8 cellular contexts compared by ENCODE assay signal in the genomic region with DNA sequence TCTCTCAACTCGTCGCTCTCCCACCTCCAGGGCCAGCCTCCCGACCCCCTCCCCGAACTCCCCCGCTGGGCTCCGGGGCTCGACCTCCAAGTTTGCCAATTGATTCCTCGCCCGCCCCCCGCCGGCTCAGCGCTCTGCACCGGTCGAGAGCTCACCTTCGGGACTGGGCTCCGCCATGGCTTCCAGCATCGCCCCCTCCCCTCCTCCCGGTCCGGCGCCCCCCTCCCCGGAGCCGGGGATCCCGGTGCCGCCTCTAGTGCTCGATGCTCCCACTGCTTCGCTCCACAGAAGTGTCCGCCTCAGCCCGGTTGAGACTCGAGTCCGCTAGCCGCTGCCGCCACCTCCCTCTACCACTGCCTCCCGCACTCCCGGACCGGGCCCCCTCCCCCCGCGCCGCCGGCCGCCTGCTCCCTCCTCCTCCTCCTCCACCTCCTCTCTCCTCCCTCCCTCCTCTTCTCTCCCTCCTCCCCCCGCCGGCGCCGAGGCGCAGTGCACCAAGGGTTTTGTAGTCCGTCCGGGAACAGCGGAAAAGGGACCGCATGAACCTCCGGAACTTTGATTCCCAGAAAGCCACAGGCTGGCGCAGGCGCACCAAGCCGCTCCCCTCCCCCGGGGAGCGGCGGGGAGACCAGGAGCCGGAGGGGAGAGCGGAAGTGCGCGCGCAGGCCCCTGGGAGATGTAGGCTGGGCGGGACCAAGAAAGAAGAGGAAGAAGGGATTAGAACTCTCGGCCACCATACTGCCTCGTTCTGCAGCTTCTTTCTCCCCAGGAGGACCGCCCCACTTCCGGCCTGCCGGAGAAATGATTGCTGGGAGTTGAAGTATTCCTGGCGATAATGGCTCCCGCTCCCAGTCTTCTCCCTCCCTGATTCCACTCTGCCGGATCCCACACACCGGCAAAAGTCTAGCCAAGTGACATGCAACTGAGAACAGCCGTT. TPM values are rescaled to one million over a fixed set of nuclear protein-coding genes. Genes with fewer than 3 reads are reported as not detected.
DNase-seq lines count a peak whose midpoint lies in the region; ATAC-seq and TF ChIP-seq lines count a peak whose summit lies in the region.

A gene (minus strand): TSS at position 367 of the 937 bp plus-strand sequence. CDS start 178 bp downstream, at position 189.

- H4K20me1 ChIP-seq in GM23338 (replicated peaks; ENCODE audit: insufficient read depth) (peaks cover 17% of the 10 kb centered on the region), fibroblast of lung (ENCODE audit: control insufficient read depth, extremely low read depth, insufficient read depth, low read length) (no peaks in the 10 kb centered on the region)

- peaks cover 19% of the 10 kb centered on the region for H3K4me1 ChIP-seq in GM23338 (ENCODE audit: insufficient read depth)
- peaks cover 4% of the 10 kb centered on the region for H3K4me1 ChIP-seq in RWPE2 (ENCODE audit: insufficient read depth, poor library complexity, severe bottlenecking)
- H3K4me1 ChIP-seq in fibroblast of lung (ENCODE audit: control insufficient read depth, extremely low read depth, insufficient read depth, low read length): peaks cover 25% of the 10 kb centered on the region
- peaks cover 32 to 44% of the 10 kb centered on the region in 2 donors for H3K4me1 ChIP-seq in naive thymus-derived CD4-positive, alpha-beta T cell (ENCODE audit: control insufficient read depth in 2 of 2, insufficient read depth in 2 of 2, low read length in 2 of 2)

- H3K9me2 ChIP-seq in GM23338 (ENCODE audit: insufficient read depth): no peaks in the 10 kb centered on the region

- H3K4me3 ChIP-seq in GM23338: peak within 1 kb of the TSS; percentile 99
- peak within 1 kb of the TSS; percentile 60 for H3K4me3 ChIP-seq in RWPE2 (ENCODE audit: severe bottlenecking)
- H3K4me3 ChIP-seq in fibroblast of lung (replicated peaks in 1 of 4; ENCODE audit: control extremely low read depth in 1 of 4, insufficient read depth in 1 of 4, low read depth in 3 of 4, low read length in 4 of 4): peak within 1 kb of the TSS; percentile 92 to 98 (median 96)
- H3K4me3 ChIP-seq in naive thymus-derived CD4-positive, alpha-beta T cell (ENCODE audit: low read length): peak within 1 kb of the TSS; percentile 76

- H3K9ac ChIP-seq in fibroblast of lung (ENCODE audit: insufficient read depth, low read length): peak within 1 kb of the TSS; percentile 78

- ATAC-seq in GM23338: peak; percentile 61
- ATAC-seq in RWPE2 (ENCODE audit: low read depth): peak; percentile 70
- ATAC-seq in naive thymus-derived CD4-positive, alpha-beta T cell: peak; percentile 78
- ATAC-seq in stimulated activated naive B cell treated with anti-CD40 and anti-IgM and Interleukin-4, amounts not matched to agents 10 μg/mL and 1 μg/mL and 100 μg/mL, for 72 hours (replicated peaks): peak; percentile 66 to 71

- TF ChIP-seq CTCF in GM23338 (conservative IDR thresholded peaks at IDR 0.05; ENCODE audit: low read depth in 2 of 2) (no peak), RWPE2 (IDR thresholded peaks at IDR 0.05; ENCODE audit: poor library complexity, severe bottlenecking) (no peak), fibroblast of lung (conservative IDR thresholded peaks at IDR 0.05 in 1 of 2, IDR thresholded peaks at IDR 0.05 in 1 of 2; ENCODE audit: low read depth in 1 of 2, low read length in 2 of 2) (no peak)

- H2AFZ ChIP-seq in GM23338 (no peak within 1 kb of the TSS), fibroblast of lung (ENCODE audit: low read length) (no peak within 1 kb of the TSS)

- POLR2A ChIA-PET in naive thymus-derived CD4-positive, alpha-beta T cell (lab: Charles Lee): interaction anchor here (0.6 to 14.4 kb wide), 14 partner anchors 11 to 448 kb away, joined by 3 to 265 read pairs (median 5); a partner anchor contains a TSS

- CTCF ChIA-PET in naive thymus-derived CD4-positive, alpha-beta T cell (lab: Charles Lee): interaction anchor here (1.6 kb wide), 1 partner anchor 19 kb away, joined by 9 read pairs; a partner anchor contains a TSS

- H3K27me3 ChIP-seq in GM23338 (ENCODE audit: insufficient read depth) (no peaks in the 10 kb centered on the region), RWPE2 (ENCODE audit: insufficient read depth, poor library complexity, severe bottlenecking) (no peaks in the 10 kb centered on the region), fibroblast of lung (ENCODE audit: control insufficient read depth, insufficient read depth, low read length) (no peaks in the 10 kb centered on the region)
- H3K27me3 ChIP-seq in naive thymus-derived CD4-positive, alpha-beta T cell (ENCODE audit: control insufficient read depth in 2 of 2, insufficient read depth in 2 of 2, low read length in 2 of 2): no peaks in the 10 kb centered on the region

- H3K79me2 ChIP-seq in GM23338 (replicated peaks; ENCODE audit: insufficient read depth) (peaks cover 44% of the 10 kb centered on the region), fibroblast of lung (ENCODE audit: control insufficient read depth, insufficient read depth, low read length) (peaks cover 61% of the 10 kb centered on the region)

- peaks cover 2% of the 10 kb centered on the region for H3K9me3 Mint-ChIP-seq in GM23338
- H3K9me3 Mint-ChIP-seq in activated T-helper 2 cell treated with anti-CD3 and anti-CD28 coated beads, Interferon-gamma antibody, Interleukin-2, Interleukin-4, amounts not matched to agents 10 μg/mL and 5 μg/mL and 100 μg/mL, durations not matched to agents 14 hours and 24 hours and 36 hours: no peaks in the 10 kb centered on the region
- H3K9me3 Mint-ChIP-seq in naive thymus-derived CD4-positive, alpha-beta T cell: peaks cover 0 to 13% (median 0%) of the 10 kb centered on the region in 11 donors
- no peaks in the 10 kb centered on the region for H3K9me3 Mint-ChIP-seq in stimulated activated naive B cell treated with anti-CD40 and anti-IgM and Interleukin-4, amounts not matched to agents 10 μg/mL and 1 μg/mL and 100 μg/mL, for 72 hours

- peaks cover 43% of the 10 kb centered on the region for H3F3A ChIP-seq in GM23338 (replicated peaks; ENCODE audit: low read depth)

- intact Hi-C loops in activated T-helper 2 cell treated with anti-CD3 and anti-CD28 coated beads, Interferon-gamma antibody, Interleukin-2, Interleukin-4, amounts not matched to agents 10 μg/mL and 5 μg/mL and 100 μg/mL, durations not matched to agents 14 hours and 24 hours and 36 hours (cut with micrococcal nuclease): loop anchor here (1.0 to 2.0 kb wide), 2 partner anchors 25 to 333 kb away; no protein-coding TSS in a partner anchor
- intact Hi-C loops in naive thymus-derived CD4-positive, alpha-beta T cell (cut with micrococcal nuclease): loop anchor here (1.0 to 10.0 kb wide), 18 partner anchors 13 to 917 kb away; a partner anchor contains a TSS

- peaks cover 35% of the 10 kb centered on the region for H3K27me3 Mint-ChIP-seq in GM23338 (ENCODE audit: insufficient read depth, low read depth, poor library complexity)
- H3K27me3 Mint-ChIP-seq in activated T-helper 2 cell treated with anti-CD3 and anti-CD28 coated beads, Interferon-gamma antibody, Interleukin-2, Interleukin-4, amounts not matched to agents 10 μg/mL and 5 μg/mL and 100 μg/mL, durations not matched to agents 14 hours and 24 hours and 36 hours (ENCODE audit: low read depth): no peaks in the 10 kb centered on the region
- H3K27me3 Mint-ChIP-seq in naive thymus-derived CD4-positive, alpha-beta T cell: peaks cover 0 to 7% (median 0%) of the 10 kb centered on the region in 5 donors
- no peaks in the 10 kb centered on the region for H3K27me3 Mint-ChIP-seq in stimulated activated naive B cell treated with anti-CD40 and anti-IgM and Interleukin-4, amounts not matched to agents 10 μg/mL and 1 μg/mL and 100 μg/mL, for 72 hours

- peaks cover 59% of the 10 kb centered on the region for H3K36me3 Mint-ChIP-seq in GM23338 (ENCODE audit: low read depth)
- peaks cover 67% of the 10 kb centered on the region for H3K36me3 Mint-ChIP-seq in activated T-helper 2 cell treated with anti-CD3 and anti-CD28 coated beads, Interferon-gamma antibody, Interleukin-2, Interleukin-4, amounts not matched to agents 10 μg/mL and 5 μg/mL and 100 μg/mL, durations not matched to agents 14 hours and 24 hours and 36 hours (ENCODE audit: low read depth)
- H3K36me3 Mint-ChIP-seq in naive thymus-derived CD4-positive, alpha-beta T cell: peaks cover 5 to 34% (median 18%) of the 10 kb centered on the region in 5 donors
- peaks cover 52 to 65% of the 10 kb centered on the region in 2 donors for H3K36me3 Mint-ChIP-seq in stimulated activated naive B cell treated with anti-CD40 and anti-IgM and Interleukin-4, amounts not matched to agents 10 μg/mL and 1 μg/mL and 100 μg/mL, for 72 hours

- H3K27ac Mint-ChIP-seq in GM23338: peak within 1 kb of the TSS; percentile 98
- H3K27ac Mint-ChIP-seq in activated T-helper 2 cell treated with anti-CD3 and anti-CD28 coated beads, Interferon-gamma antibody, Interleukin-2, Interleukin-4, amounts not matched to agents 10 μg/mL and 5 μg/mL and 100 μg/mL, durations not matched to agents 14 hours and 24 hours and 36 hours: peak within 1 kb of the TSS; percentile 92
- peak within 1 kb of the TSS; percentile 55 to 100 (median 95) for H3K27ac Mint-ChIP-seq in naive thymus-derived CD4-positive, alpha-beta T cell
- H3K27ac Mint-ChIP-seq in stimulated activated naive B cell treated with anti-CD40 and anti-IgM and Interleukin-4, amounts not matched to agents 10 μg/mL and 1 μg/mL and 100 μg/mL, for 72 hours: peak within 1 kb of the TSS; percentile 94

- peak within 1 kb of the TSS; percentile 87 for H3K4me3 Mint-ChIP-seq in GM23338
- peak within 1 kb of the TSS; percentile 98 for H3K4me3 Mint-ChIP-seq in activated T-helper 2 cell treated with anti-CD3 and anti-CD28 coated beads, Interferon-gamma antibody, Interleukin-2, Interleukin-4, amounts not matched to agents 10 μg/mL and 5 μg/mL and 100 μg/mL, durations not matched to agents 14 hours and 24 hours and 36 hours (ENCODE audit: low read depth)
- H3K4me3 Mint-ChIP-seq in naive thymus-derived CD4-positive, alpha-beta T cell: peak within 1 kb of the TSS; percentile 88 to 98 (median 95)
- H3K4me3 Mint-ChIP-seq in stimulated activated naive B cell treated with anti-CD40 and anti-IgM and Interleukin-4, amounts not matched to agents 10 μg/mL and 1 μg/mL and 100 μg/mL, for 72 hours: peak within 1 kb of the TSS; percentile 95

- peak within 1 kb of the TSS; percentile 92 for H3K4me2 ChIP-seq in GM23338
- H3K4me2 ChIP-seq in fibroblast of lung (ENCODE audit: extremely low read depth, insufficient read depth, low read length): peak within 1 kb of the TSS; percentile 90

- H3K36me3 ChIP-seq in GM23338 (ENCODE audit: insufficient read depth) (peaks cover 19% of the 10 kb centered on the region), RWPE2 (ENCODE audit: low read depth) (peaks cover 39% of the 10 kb centered on the region), fibroblast of lung (ENCODE audit: control insufficient read depth, insufficient read depth, low read length) (peaks cover 26% of the 10 kb centered on the region)
- peaks cover 5 to 49% (median 8%) of the 10 kb centered on the region in 3 experiments for H3K36me3 ChIP-seq in naive thymus-derived CD4-positive, alpha-beta T cell (ENCODE audit: control insufficient read depth in 2 of 3, insufficient read depth in 3 of 3, low read length in 3 of 3)

- H3K9me3 ChIP-seq in RWPE2 (ENCODE audit: severe bottlenecking) (no peaks in the 10 kb centered on the region), fibroblast of lung (ENCODE audit: control insufficient read depth, insufficient read depth, low read depth, low read length) (no peaks in the 10 kb centered on the region)
- H3K9me3 ChIP-seq in naive thymus-derived CD4-positive, alpha-beta T cell (ENCODE audit: control insufficient read depth in 2 of 3, low read length in 3 of 3): no peaks in the 10 kb centered on the region

- peak; percentile 98 for DNase-seq in DMS79 (lab: John Stamatoyannopoulos, UW)
- peak; percentile 100 for DNase-seq in GM23338 (ENCODE audit: low spot score)
- peak; percentile 98 for DNase-seq in LoVo (ENCODE audit: low spot score)
- DNase-seq in RWPE2 (ENCODE audit: low spot score): peak; percentile 98
- peak; percentile 98 for DNase-seq in activated T-helper 2 cell treated with anti-CD3 and anti-CD28 coated beads, Interferon-gamma antibody, Interleukin-2, Interleukin-4, amounts not matched to agents 10 μg/mL and 5 μg/mL and 100 μg/mL, durations not matched to agents 14 hours and 24 hours and 36 hours (ENCODE audit: low spot score)
- DNase-seq in fibroblast of lung (ENCODE audit: low read depth in 2 of 2): peak; percentile 99
- DNase-seq in naive thymus-derived CD4-positive, alpha-beta T cell: peak; percentile 91 to 98 (median 97)
- DNase-seq in stimulated activated naive B cell treated with anti-CD40 and anti-IgM and Interleukin-4, amounts not matched to agents 10 μg/mL and 1 μg/mL and 100 μg/mL, for 72 hours: peak; percentile 96

- H3K4me1 Mint-ChIP-seq in GM23338: peaks cover 40% of the 10 kb centered on the region
- H3K4me1 Mint-ChIP-seq in activated T-helper 2 cell treated with anti-CD3 and anti-CD28 coated beads, Interferon-gamma antibody, Interleukin-2, Interleukin-4, amounts not matched to agents 10 μg/mL and 5 μg/mL and 100 μg/mL, durations not matched to agents 14 hours and 24 hours and 36 hours (ENCODE audit: low read depth): peaks cover 48% of the 10 kb centered on the region
- H3K4me1 Mint-ChIP-seq in naive thymus-derived CD4-positive, alpha-beta T cell: peaks cover 38 to 67% (median 60%) of the 10 kb centered on the region in 7 donors
- H3K4me1 Mint-ChIP-seq in stimulated activated naive B cell treated with anti-CD40 and anti-IgM and Interleukin-4, amounts not matched to agents 10 μg/mL and 1 μg/mL and 100 μg/mL, for 72 hours: peaks cover 55 to 75% of the 10 kb centered on the region in 2 donors

- H3K27ac ChIP-seq in GM23338 (ENCODE audit: low read depth): peak within 1 kb of the TSS; percentile 93; the same call in 1 of the 2 replicates
- peak within 1 kb of the TSS; percentile 92 for H3K27ac ChIP-seq in RWPE2 (ENCODE audit: poor library complexity, severe bottlenecking)
- H3K27ac ChIP-seq in fibroblast of lung (ENCODE audit: insufficient read depth, low read length): peak within 1 kb of the TSS; percentile 74
- peak within 1 kb of the TSS; percentile 92 for H3K27ac ChIP-seq in naive thymus-derived CD4-positive, alpha-beta T cell (ENCODE audit: low read depth, low read length)

RNA-seq across cellular contexts. Expression of the gene that starts here (rescaled TPM):
- total RNA-seq in GM23338 (2014; rRNA removed; shearing (Covaris generic)): 33.2 and 51.0 TPM in 2 replicates
- 35.4 and 36.6 TPM in 2 replicates for polyA plus RNA-seq in GM23338 (2016; fragmentation: Nextera tagmentation; extraction: Ambion mirVana)
- total RNA-seq in activated T-helper 2 cell treated with anti-CD3 and anti-CD28 coated beads, Interferon-gamma antibody, Interleukin-2, Interleukin-4, amounts not matched to agents 10 μg/mL and 5 μg/mL and 100 μg/mL, durations not matched to agents 14 hours and 24 hours and 36 hours: 43.4 and 47.8 TPM in 2 replicates
- 41.6 and 45.4 TPM in 2 replicates for total RNA-seq in fibroblast of lung
- 46.6 and 48.7 TPM in 2 replicates for polyA plus RNA-seq in fibroblast of lung
- polyA plus RNA-seq in fibroblast of lung (2012): 47.2 and 48.1 TPM in 2 replicates
- polyA minus RNA-seq in fibroblast of lung (ENCODE audit: low replicate concordance): 52.1 and 77.2 TPM in 2 replicates
- 10 to 100 TPM; 12.3 to 58.7 (median 55.2) TPM for total RNA-seq in naive thymus-derived CD4-positive, alpha-beta T cell
- polyA plus RNA-seq in naive thymus-derived CD4-positive, alpha-beta T cell: 10 to 100 TPM; 16.0 to 41.3 TPM

Comparison
In these comparisons a context has a peak if more than half of its experiments do, and no peak if none do; other contexts are left out.
1. Peak in every context shown above with its lines: DNase-seq, ATAC-seq, H3K4me3 ChIP-seq and H3K27ac ChIP-seq.